Comparison of ENCODE assay signal across 18 cellular contexts in the genomic region with DNA sequence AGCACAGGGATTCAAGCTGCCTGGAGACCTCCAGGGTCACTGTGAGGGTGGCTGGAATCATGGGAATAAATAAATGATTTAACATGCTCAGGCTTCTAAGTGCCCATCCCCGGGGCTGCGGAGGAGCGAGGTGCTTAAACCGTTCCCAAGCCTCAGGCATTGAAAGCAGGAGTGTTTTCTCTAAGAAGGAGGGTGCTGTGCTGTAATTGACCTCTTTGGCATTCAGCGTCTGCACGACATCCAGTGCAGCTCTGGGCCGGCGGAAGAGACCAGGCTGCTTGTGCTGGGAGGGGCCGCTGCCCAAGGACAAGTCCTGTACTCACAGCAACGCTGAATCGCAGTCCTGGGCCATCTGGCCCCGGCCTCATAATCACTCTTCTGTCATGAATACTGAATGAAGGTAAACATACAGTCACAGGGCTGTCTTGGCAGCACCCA. TPM values are rescaled to one million over a fixed set of nuclear protein-coding genes. Genes with fewer than 3 reads are reported as not detected.
DNase-seq lines count a peak whose midpoint lies in the region; ATAC-seq and TF ChIP-seq lines count a peak whose summit lies in the region.
"Had no signal": no experiment of that assay in that cellular context is flagged by ENCODE, and none has a peak within 500 bp of the region (broad histone marks: within the 10 kb centered on the region; RNA-seq: fewer than 3 reads in every experiment).

No MANE protein-coding gene starts in this region.

- H3K27me3 ChIP-seq in body of pancreas: no peaks in the 10 kb centered on the region
- H3K27me3 ChIP-seq: gastrocnemius medialis had no signal

- ATAC-seq in body of pancreas (peak; percentile 95), left lobe of liver (peak; percentile 55), GM18511 (IDR thresholded peaks at IDR 0.05; ENCODE audit: unreplicated experiment) (no peak)
- ATAC-seq in naive thymus-derived CD8-positive, alpha-beta T cell: no peak
- ATAC-seq: activated T-helper 17 cell treated with anti-CD3 and anti-CD28 coated beads, Interleukin-2, amount 50 U/mL, for 72 hours; effector memory CD8-positive, alpha-beta T cell; gastrocnemius medialis had no signal

- H3K4me1 ChIP-seq in body of pancreas: peaks cover 16% of the 10 kb centered on the region
- H3K4me1 ChIP-seq: Caco-2, gastrocnemius medialis had no signal

- H3K36me3 Mint-ChIP-seq in type B pancreatic cell: no peaks in the 10 kb centered on the region
- H3K36me3 Mint-ChIP-seq in naive thymus-derived CD8-positive, alpha-beta T cell: no peaks in the 10 kb centered on the region
- H3K36me3 Mint-ChIP-seq: IgD-negative memory B cell had no signal

- no peaks in the 10 kb centered on the region for H3K4me1 Mint-ChIP-seq in type B pancreatic cell (ENCODE audit: unreplicated experiment)
- peaks cover 0 to 2% (median 0%) of the 10 kb centered on the region in 4 donors for H3K4me1 Mint-ChIP-seq in naive thymus-derived CD8-positive, alpha-beta T cell
- H3K4me1 Mint-ChIP-seq: activated T-helper 17 cell treated with anti-CD3 and anti-CD28 coated beads, Interleukin-2, amount 50 U/mL, for 72 hours; nephron had no signal

- POLR2A ChIA-PET in naive thymus-derived CD8-positive, alpha-beta T cell (lab: Charles Lee): no interaction called here

- H3K9me3 Mint-ChIP-seq in type B pancreatic cell: no peaks in the 10 kb centered on the region
- H3K9me3 Mint-ChIP-seq in naive thymus-derived CD8-positive, alpha-beta T cell: no peaks in the 10 kb centered on the region
- H3K9me3 Mint-ChIP-seq: activated T-helper 17 cell treated with anti-CD3 and anti-CD28 coated beads, Interleukin-2, amount 50 U/mL, for 72 hours; effector memory CD8-positive, alpha-beta T cell; nephron had no signal

- no peak for TF ChIP-seq POLR2A in body of pancreas (IDR thresholded peaks at IDR 0.05)

- H3K9me3 ChIP-seq in body of pancreas: no peaks in the 10 kb centered on the region
- H3K9me3 ChIP-seq: Caco-2, gastrocnemius medialis had no signal

- peak overlapping the region; percentile 76 for H3K27ac Mint-ChIP-seq in type B pancreatic cell
- H3K27ac Mint-ChIP-seq in naive thymus-derived CD8-positive, alpha-beta T cell: no peak overlapping the region
- H3K27ac Mint-ChIP-seq: activated T-helper 17 cell treated with anti-CD3 and anti-CD28 coated beads, Interleukin-2, amount 50 U/mL, for 72 hours; effector memory CD8-positive, alpha-beta T cell; IgD-negative memory B cell; nephron had no signal

- no peaks in the 10 kb centered on the region for H3K36me3 ChIP-seq in body of pancreas (replicated peaks in 1 of 2; ENCODE audit: insufficient read depth in 1 of 2, low read depth in 2 of 2)
- H3K36me3 ChIP-seq: gastrocnemius medialis had no signal

- no peak for TF ChIP-seq CTCF in body of pancreas (IDR thresholded peaks at IDR 0.05)
- TF ChIP-seq CTCF in type B pancreatic cell (conservative IDR thresholded peaks at IDR 0.05): no peak

- H3K27me3 Mint-ChIP-seq in type B pancreatic cell: no peaks in the 10 kb centered on the region
- H3K27me3 Mint-ChIP-seq in naive thymus-derived CD8-positive, alpha-beta T cell: peaks cover 3 to 10% (median 4%) of the 10 kb centered on the region in 5 donors
- H3K27me3 Mint-ChIP-seq: activated T-helper 17 cell treated with anti-CD3 and anti-CD28 coated beads, Interleukin-2, amount 50 U/mL, for 72 hours; IgD-negative memory B cell had no signal

- no peak overlapping the region for H3K4me3 Mint-ChIP-seq in type B pancreatic cell
- H3K4me3 Mint-ChIP-seq in naive thymus-derived CD8-positive, alpha-beta T cell: no peak overlapping the region
- H3K4me3 Mint-ChIP-seq: activated T-helper 17 cell treated with anti-CD3 and anti-CD28 coated beads, Interleukin-2, amount 50 U/mL, for 72 hours; effector memory CD8-positive, alpha-beta T cell; IgD-negative memory B cell; nephron had no signal

- WGBS in body of pancreas, 2 donors: 12 to 21% methylated on average over 7 to 12 of the region's 12 CpGs

- DNase-seq in NCI-H524 (lab: John Stamatoyannopoulos, UW): peak; percentile 24 to 75
- DNase-seq in NCI-H524 treated with DMSO at 0.1 percent for 48 hours (lab: John Stamatoyannopoulos, UW): no peak
- peak; percentile 82 to 95 (median 90) for DNase-seq in body of pancreas
- DNase-seq in left lobe of liver (ENCODE audit: low spot score): no peak
- DNase-seq in type B pancreatic cell (ENCODE audit: extremely low spot score, unreplicated experiment): no peak
- no peak for DNase-seq in naive thymus-derived CD8-positive, alpha-beta T cell
- DNase-seq in HuH-7.5 (ENCODE audit: low spot score): no peak
- DNase-seq: activated CD4-positive, alpha-beta T cell treated with anti-CD3 and anti-CD28 coated beads for 48 hours; Caco-2; effector memory CD8-positive, alpha-beta T cell; gastrocnemius medialis had no signal

- H3K4me3 ChIP-seq in body of pancreas: no peak overlapping the region
- H3K4me3 ChIP-seq: gastrocnemius medialis had no signal

- intact Hi-C loops in body of pancreas (cut with DNase I): no loop called here

- peak overlapping the region in 3 of 4 donors; percentile 54 to 69 (median 57) for H3K27ac ChIP-seq in body of pancreas
- H3K27ac ChIP-seq: gastrocnemius medialis had no signal

RNA-seq across cellular contexts. Expression of gene GPR42, which starts 24.9 kb away (rescaled TPM):
- not detected for total RNA-seq in body of pancreas
- total RNA-seq in left lobe of liver: not detected
- not detected in 2 replicates for total RNA-seq in type B pancreatic cell (ENCODE audit: low replicate concordance)
- total RNA-seq in naive thymus-derived CD8-positive, alpha-beta T cell: not detected
- not detected for polyA plus RNA-seq in naive thymus-derived CD8-positive, alpha-beta T cell
- total RNA-seq: A673, Caco-2, gastrocnemius medialis had no signal
- polyA plus RNA-seq: IgD-negative memory B cell had no signal

RNA-seq across cellular contexts. Expression of gene FFAR3, which starts 37.5 kb away (rescaled TPM):
- total RNA-seq in body of pancreas (not detected), left lobe of liver (not detected), type B pancreatic cell (ENCODE audit: low replicate concordance) (0.34 and 0.45 TPM in 2 replicates)
- not detected for total RNA-seq in naive thymus-derived CD8-positive, alpha-beta T cell
- polyA plus RNA-seq in naive thymus-derived CD8-positive, alpha-beta T cell: not detected
- total RNA-seq: Caco-2, gastrocnemius medialis had no signal
- polyA plus RNA-seq: IgD-negative memory B cell had no signal

RNA-seq across cellular contexts. Expression of gene FFAR1, which starts 48.1 kb away (rescaled TPM):
- total RNA-seq in body of pancreas (1 to 10 TPM; 1.6 to 2.3 TPM), left lobe of liver (not detected), type B pancreatic cell (ENCODE audit: low replicate concordance) (2.1 and 2.7 TPM in 2 replicates)
- not detected for total RNA-seq in naive thymus-derived CD8-positive, alpha-beta T cell
- not detected for polyA plus RNA-seq in naive thymus-derived CD8-positive, alpha-beta T cell
- total RNA-seq: A673, Caco-2, gastrocnemius medialis had no signal

RNA-seq across cellular contexts. Expression of gene FFAR2, which starts 52.3 kb away (rescaled TPM):
- not detected for total RNA-seq in body of pancreas
- total RNA-seq in left lobe of liver: not detected
- 1.1 and 2.2 TPM in 2 replicates for total RNA-seq in type B pancreatic cell (ENCODE audit: low replicate concordance)
- not detected for total RNA-seq in naive thymus-derived CD8-positive, alpha-beta T cell
- not detected for polyA plus RNA-seq in naive thymus-derived CD8-positive, alpha-beta T cell
- total RNA-seq: A673; activated T-helper 17 cell treated with anti-CD3 and anti-CD28 coated beads, Interleukin-2, amount 50 U/mL, for 72 hours; Caco-2; gastrocnemius medialis; OCI-LY7; T-helper 1 cell treated with Interleukin-12 subunit alpha and Interleukin-12 subunit beta and Interleukin-4 antibody, amounts not matched to agents 30 ng/mL and 1 ng/mL, for 36 hours had no signal
- polyA plus RNA-seq: IgD-negative memory B cell had no signal

Comparison
In these comparisons a context has a peak if more than half of its experiments do, and no peak if none do; other contexts are left out.
1. DNase-seq: peak in NCI-H524 (2 of 2) and body of pancreas (4 of 4); none in NCI-H524 treated with DMSO at 0.1 percent for 48 hours (single experiment), left lobe of liver (single experiment), type B pancreatic cell (single experiment), naive thymus-derived CD8-positive, alpha-beta T cell (0 of 10) and HuH-7.5 (single experiment).
2. ATAC-seq: peak in body of pancreas (single experiment) and left lobe of liver (single experiment); none in naive thymus-derived CD8-positive, alpha-beta T cell (0 of 2) and GM18511 (single experiment).